In genomic region chr19:39341720-39342604, GRCh38 we compare ENCODE assay signal across 8 cellular contexts. TPM values are rescaled to one million over a fixed set of nuclear protein-coding genes. Genes with fewer than 3 reads are reported as not detected.
A peak's percentile ranks its signal among the peaks of the same experiment; 100 is the strongest.
DNase-seq lines count a peak whose midpoint lies in the region; ATAC-seq, FAIRE-seq and TF ChIP-seq lines count a peak whose summit lies in the region.

TSS of gene SAMD4B (plus strand) at chr19:39342421. CDS start at chr19:39356894, 14,473 bp downstream.

- ATAC-seq in HG02885 (IDR thresholded peaks at IDR 0.05; ENCODE audit: poor library complexity, unreplicated experiment) (peak; percentile 88), left ventricle myocardium superior (peak; percentile 96), psoas muscle (peak; percentile 94 to 97 (median 96))

- DNase-seq in NCI-H1694 (lab: John Stamatoyannopoulos, UW) (peak; percentile 97), amygdala (lab: John Stamatoyannopoulos, UW) (peak; percentile 79 to 99 (median 97)), left ventricle myocardium superior (peak; percentile 99), psoas muscle (peak; percentile 99 to 100), urothelium cell line (ENCODE audit: low spot score) (peak; percentile 99)

- peak within 1 kb of the TSS; percentile 86 for H3K27ac ChIP-seq in psoas muscle

- H3K4me3 Mint-ChIP-seq in T-helper 1 cell treated with Interleukin-12 subunit alpha and Interleukin-12 subunit beta and Interleukin-4 antibody, amounts not matched to agents 30 μg/mL and 1 μg/mL, for 36 hours, result peak within 1 kb of the TSS; percentile 93

- no peaks in the 10 kb centered on the region for H3K9me3 ChIP-seq in psoas muscle

- H3K9me3 Mint-ChIP-seq in T-helper 1 cell treated with Interleukin-12 subunit alpha and Interleukin-12 subunit beta and Interleukin-4 antibody, amounts not matched to agents 30 μg/mL and 1 μg/mL, for 36 hours, result no peaks in the 10 kb centered on the region

- no peaks in the 10 kb centered on the region for H3K27me3 ChIP-seq in psoas muscle (ENCODE audit: insufficient read depth in 3 of 3, low read length in 2 of 3)

- peaks cover 5 to 18% of the 10 kb centered on the region in 2 donors for H3K36me3 ChIP-seq in psoas muscle (ENCODE audit: insufficient read depth in 1 of 2, low read depth in 1 of 2)

- intact Hi-C loops in left ventricle myocardium superior (cut with micrococcal nuclease), result no loop called here
- intact Hi-C loops in psoas muscle (cut with DNase I), result loop anchor here (5.0 to 10.0 kb wide), 6 partner anchors 50 to 193 kb away; partner anchors contain the start of genes EID2B (in 2 of the 2), MED29 (in 1 of the 2), PAF1 (in 1 of the 2) and PLEKHG2 (in 1 of the 2)

- peak; percentile 96 for FAIRE-seq in urothelium cell line (lab: Jason Lieb, UNC)

- TF ChIP-seq CTCF in psoas muscle (IDR thresholded peaks at IDR 0.05), result peak; percentile 79

- peaks cover 58% of the 10 kb centered on the region for H3K4me1 Mint-ChIP-seq in T-helper 1 cell treated with Interleukin-12 subunit alpha and Interleukin-12 subunit beta and Interleukin-4 antibody, amounts not matched to agents 30 μg/mL and 1 μg/mL, for 36 hours (ENCODE audit: low read depth)

- no peaks in the 10 kb centered on the region for H3K27me3 Mint-ChIP-seq in T-helper 1 cell treated with Interleukin-12 subunit alpha and Interleukin-12 subunit beta and Interleukin-4 antibody, amounts not matched to agents 30 μg/mL and 1 μg/mL, for 36 hours (ENCODE audit: low read depth)

- 1% methylated on average over 18 to 97 of the region's 105 CpGs for WGBS in psoas muscle, 3 donors

- peaks cover 24% of the 10 kb centered on the region for H3K36me3 Mint-ChIP-seq in T-helper 1 cell treated with Interleukin-12 subunit alpha and Interleukin-12 subunit beta and Interleukin-4 antibody, amounts not matched to agents 30 μg/mL and 1 μg/mL, for 36 hours (ENCODE audit: low read depth)

- peak within 1 kb of the TSS; percentile 88 for H3K27ac Mint-ChIP-seq in T-helper 1 cell treated with Interleukin-12 subunit alpha and Interleukin-12 subunit beta and Interleukin-4 antibody, amounts not matched to agents 30 μg/mL and 1 μg/mL, for 36 hours

- TF ChIP-seq POLR2A in GM15510 (IDR thresholded peaks at IDR 0.05; ENCODE audit: borderline replicate concordance, extremely low read depth, insufficient read length), result peak; percentile 93

- H3K4me1 ChIP-seq in psoas muscle, result peaks cover 34% of the 10 kb centered on the region

- H3K4me3 ChIP-seq in psoas muscle, result peak within 1 kb of the TSS; percentile 91

RNA-seq across cellular contexts. Expression of gene SAMD4B, which starts in this region (rescaled TPM):
- total RNA-seq in left ventricle myocardium superior (50.7 TPM), psoas muscle (10 to 100 TPM; 34.7 to 66.4 (median 51.7) TPM)
- polyA plus RNA-seq in psoas muscle, result 10 to 100 TPM; 42.0 to 97.5 (median 58.4) TPM

Comparison
In these comparisons a context has a peak if more than half of its experiments do, and no peak if none do; other contexts are left out.
1. Peak in every context shown above with its lines: DNase-seq, ATAC-seq, H3K4me3 ChIP-seq and H3K27ac ChIP-seq.